Comparison of ENCODE assay signal across 8 cellular contexts in genomic region chr17:4142107-4142900, GRCh38. TPM values are rescaled to one million over a fixed set of nuclear protein-coding genes. Genes with fewer than 3 reads are reported as not detected.
DNase-seq lines count a peak whose midpoint lies in the region; ATAC-seq and TF ChIP-seq lines count a peak whose summit lies in the region.

No MANE protein-coding gene starts in this region.

- ATAC-seq in GM21526 (IDR thresholded peaks at IDR 0.05; ENCODE audit: low FRiP score, unreplicated experiment): peak; percentile 14

- H3K27ac ChIP-seq in Karpas-422 (ENCODE audit: low read length): 0 out of 2 replicates have a peak overlapping the region, but pooled peaks have one; percentile 16

- H3K36me3 ChIP-seq in Karpas-422 (ENCODE audit: insufficient read depth, low read length): no peaks in the 10 kb centered on the region

- H3K4me2 ChIP-seq in Karpas-422 (ENCODE audit: low read depth, low read length, poor library complexity, severe bottlenecking): peak overlapping the region; percentile 88

- H3K79me2 ChIP-seq in Karpas-422 (ENCODE audit: low read length): peaks cover 59% of the 10 kb centered on the region

- peak overlapping the region; percentile 90 for H3K4me3 Mint-ChIP-seq in Calu3 (ENCODE audit: low read depth, unreplicated experiment)
- H3K4me3 Mint-ChIP-seq in activated T-helper 2 cell treated with anti-CD3 and anti-CD28 coated beads, Interferon-gamma antibody, Interleukin-2, Interleukin-4, amounts not matched to agents 10 μg/mL and 5 μg/mL and 100 μg/mL, durations not matched to agents 14 hours and 24 hours and 36 hours (ENCODE audit: low read depth): peak overlapping the region; percentile 98

- H3K27me3 ChIP-seq in Karpas-422 (ENCODE audit: low read length): no peaks in the 10 kb centered on the region

- H3K27ac Mint-ChIP-seq in Calu3 (ENCODE audit: unreplicated experiment): peak overlapping the region; percentile 44
- H3K27ac Mint-ChIP-seq in activated T-helper 2 cell treated with anti-CD3 and anti-CD28 coated beads, Interferon-gamma antibody, Interleukin-2, Interleukin-4, amounts not matched to agents 10 μg/mL and 5 μg/mL and 100 μg/mL, durations not matched to agents 14 hours and 24 hours and 36 hours: peak overlapping the region; percentile 67

- peak overlapping the region; percentile 54; the same call in 1 of the 2 replicates for H2AFZ ChIP-seq in Karpas-422 (ENCODE audit: low read length)

- H3K9me3 ChIP-seq in Karpas-422 (ENCODE audit: low read length): no peaks in the 10 kb centered on the region

- H3K9me2 ChIP-seq in Karpas-422 (replicated peaks; ENCODE audit: insufficient read depth, low read length): no peaks in the 10 kb centered on the region

- H3K27me3 Mint-ChIP-seq in Calu3 (ENCODE audit: unreplicated experiment): no peaks in the 10 kb centered on the region
- no peaks in the 10 kb centered on the region for H3K27me3 Mint-ChIP-seq in activated T-helper 2 cell treated with anti-CD3 and anti-CD28 coated beads, Interferon-gamma antibody, Interleukin-2, Interleukin-4, amounts not matched to agents 10 μg/mL and 5 μg/mL and 100 μg/mL, durations not matched to agents 14 hours and 24 hours and 36 hours (ENCODE audit: low read depth)

- peaks cover 2% of the 10 kb centered on the region; the same call in 1 of the 2 replicates for H4K20me1 ChIP-seq in Karpas-422 (ENCODE audit: insufficient read depth, low read depth, low read length)

- CTCF ChIA-PET in Calu3 (lab: Charles Lee): no interaction called here

- no TSS peak for BruUV-seq in Calu3 (replicated peaks; lab: Mats Ljungman, UMichigan)

- H3K9me3 Mint-ChIP-seq in Calu3 (ENCODE audit: low read depth, unreplicated experiment): no peaks in the 10 kb centered on the region
- no peaks in the 10 kb centered on the region for H3K9me3 Mint-ChIP-seq in activated T-helper 2 cell treated with anti-CD3 and anti-CD28 coated beads, Interferon-gamma antibody, Interleukin-2, Interleukin-4, amounts not matched to agents 10 μg/mL and 5 μg/mL and 100 μg/mL, durations not matched to agents 14 hours and 24 hours and 36 hours

- peak overlapping the region; percentile 93 for H3K4me3 ChIP-seq in Karpas-422 (ENCODE audit: low read length)

- peaks cover 37% of the 10 kb centered on the region for H3K36me3 Mint-ChIP-seq in Calu3 (ENCODE audit: insufficient read depth, unreplicated experiment)
- H3K36me3 Mint-ChIP-seq in activated T-helper 2 cell treated with anti-CD3 and anti-CD28 coated beads, Interferon-gamma antibody, Interleukin-2, Interleukin-4, amounts not matched to agents 10 μg/mL and 5 μg/mL and 100 μg/mL, durations not matched to agents 14 hours and 24 hours and 36 hours (ENCODE audit: low read depth): peaks cover 10% of the 10 kb centered on the region

- H3K4me1 Mint-ChIP-seq in Calu3 (ENCODE audit: low read depth, unreplicated experiment): peaks cover 29% of the 10 kb centered on the region
- H3K4me1 Mint-ChIP-seq in activated T-helper 2 cell treated with anti-CD3 and anti-CD28 coated beads, Interferon-gamma antibody, Interleukin-2, Interleukin-4, amounts not matched to agents 10 μg/mL and 5 μg/mL and 100 μg/mL, durations not matched to agents 14 hours and 24 hours and 36 hours (ENCODE audit: low read depth): peaks cover 32% of the 10 kb centered on the region

- peak overlapping the region; percentile 85 for H3K9ac ChIP-seq in Karpas-422 (ENCODE audit: low read length)

- TF ChIP-seq CTCF in Calu3 (IDR thresholded peaks at IDR 0.05; ENCODE audit: unreplicated experiment): no peak

- H3K4me1 ChIP-seq in Karpas-422 (ENCODE audit: low read length): peaks cover 20% of the 10 kb centered on the region

- intact Hi-C loops in Calu3 (cut with micrococcal nuclease; ENCODE audit: unreplicated experiment) (no loop called here), posterior vena cava (cut with DNase I) (no loop called here)
- intact Hi-C loops in activated T-helper 2 cell treated with anti-CD3 and anti-CD28 coated beads, Interferon-gamma antibody, Interleukin-2, Interleukin-4, amounts not matched to agents 10 μg/mL and 5 μg/mL and 100 μg/mL, durations not matched to agents 14 hours and 24 hours and 36 hours (cut with micrococcal nuclease): loop anchor here (2.0 to 5.0 kb wide), 2 partner anchors 175 to 232 kb away; no protein-coding TSS in a partner anchor

- DNase-seq in Calu3 (peak; percentile 6), Karpas-422 (peak; percentile 64), glomerular visceral epithelial cell (ENCODE audit: extremely low spot score) (peak; percentile 25), posterior vena cava (ENCODE audit: low spot score) (peak; percentile 82), pons (ENCODE audit: low spot score) (no peak), NCI-H1092 treated with DMSO at 0.1 percent for 48 hours (lab: John Stamatoyannopoulos, UW) (no peak)
- peak; percentile 33 for DNase-seq in activated T-helper 2 cell treated with anti-CD3 and anti-CD28 coated beads, Interferon-gamma antibody, Interleukin-2, Interleukin-4, amounts not matched to agents 10 μg/mL and 5 μg/mL and 100 μg/mL, durations not matched to agents 14 hours and 24 hours and 36 hours (ENCODE audit: low spot score)

RNA-seq across cellular contexts. Expression of gene ZZEF1, which starts 0.5 kb away (rescaled TPM):
- total RNA-seq in Calu3 (2022) (25.3 and 25.9 TPM in 2 replicates), posterior vena cava (10 to 100 TPM; 46.6 to 49.5 TPM)
- total RNA-seq in Karpas-422 (2014; rRNA removed; shearing (Covaris generic); ENCODE audit: low replicate concordance): 54.0 and 70.6 TPM in 2 replicates
- 36.4 and 38.5 TPM in 2 replicates for total RNA-seq in activated T-helper 2 cell treated with anti-CD3 and anti-CD28 coated beads, Interferon-gamma antibody, Interleukin-2, Interleukin-4, amounts not matched to agents 10 μg/mL and 5 μg/mL and 100 μg/mL, durations not matched to agents 14 hours and 24 hours and 36 hours

RNA-seq across cellular contexts. Expression of gene CYB5D2, which starts 0.7 kb away (rescaled TPM):
- total RNA-seq in Calu3 (2022) (3.3 and 4.1 TPM in 2 replicates), posterior vena cava (10 to 100 TPM; 11.1 to 16.8 TPM)
- 4.9 and 14.5 TPM in 2 replicates for total RNA-seq in Karpas-422 (2014; rRNA removed; shearing (Covaris generic); ENCODE audit: low replicate concordance)
- total RNA-seq in activated T-helper 2 cell treated with anti-CD3 and anti-CD28 coated beads, Interferon-gamma antibody, Interleukin-2, Interleukin-4, amounts not matched to agents 10 μg/mL and 5 μg/mL and 100 μg/mL, durations not matched to agents 14 hours and 24 hours and 36 hours: 5.4 and 6.0 TPM in 2 replicates

Comparison
In these comparisons a context has a peak if more than half of its experiments do, and no peak if none do; other contexts are left out.
1. DNase-seq: peak in Calu3 (single experiment), Karpas-422 (single experiment), activated T-helper 2 cell treated with anti-CD3 and anti-CD28 coated beads, Interferon-gamma antibody, Interleukin-2, Interleukin-4, amounts not matched to agents 10 μg/mL and 5 μg/mL and 100 μg/mL, durations not matched to agents 14 hours and 24 hours and 36 hours (single experiment), glomerular visceral epithelial cell (single experiment) and posterior vena cava (single experiment); none in pons (single experiment) and NCI-H1092 treated with DMSO at 0.1 percent for 48 hours (single experiment).